In genomic region chr17:45146616-45147101, GRCh38 we compare ENCODE assay signal across 6 cellular contexts. TPM values are rescaled to one million over a fixed set of nuclear protein-coding genes. Genes with fewer than 3 reads are reported as not detected.
DNase-seq lines count a peak whose midpoint lies in the region; FAIRE-seq and TF ChIP-seq lines count a peak whose summit lies in the region.

No MANE protein-coding gene starts in this region.

- FAIRE-seq in GM12892 (lab: Jason Lieb, UNC), result no peak

- no peak for TF ChIP-seq POLR2A in breast epithelium (IDR thresholded peaks at IDR 0.05)
- no peak for TF ChIP-seq POLR2A in GM12892 (IDR thresholded peaks at IDR 0.05; ENCODE audit: low read depth, low read length)

- no peak for TF ChIP-seq RAD21 in Ishikawa (IDR thresholded peaks at IDR 0.05; ENCODE audit: low read depth)

- H3K4me3 ChIP-seq in breast epithelium (peak overlapping the region; percentile 66 to 83 (median 71)), neuron (ENCODE audit: low read length) (peak overlapping the region; percentile 69)

- DNase-seq in breast epithelium (ENCODE audit: low spot score in 2 of 2) (peak in 1 of 2 donors; percentile 84), GM12892 (ENCODE audit: insufficient read length) (no peak), NCI-H345 (lab: John Stamatoyannopoulos, UW) (no peak), SIG-M5 treated with dmso at 0.1 percent for 504 hours (lab: John Stamatoyannopoulos, UW; ENCODE audit: unreplicated experiment) (no peak)

- peak overlapping the region; percentile 99 to 100 for H3K27ac ChIP-seq in breast epithelium

- no peak for TF ChIP-seq CTCF in breast epithelium (IDR thresholded peaks at IDR 0.05)

- no peak for TF ChIP-seq EP300 in Ishikawa (IDR thresholded peaks at IDR 0.05; ENCODE audit: borderline replicate concordance)

- H3K36me3 ChIP-seq in breast epithelium (no peaks in the 10 kb centered on the region), neuron (ENCODE audit: insufficient read depth, low read length) (no peaks in the 10 kb centered on the region)

- H3K27me3 ChIP-seq in breast epithelium (no peaks in the 10 kb centered on the region), neuron (ENCODE audit: insufficient read depth, low read length) (no peaks in the 10 kb centered on the region)

- H3K9me3 ChIP-seq in breast epithelium (no peaks in the 10 kb centered on the region), neuron (ENCODE audit: low read length) (no peaks in the 10 kb centered on the region)

- H3K4me1 ChIP-seq in breast epithelium (peaks cover 9 to 15% of the 10 kb centered on the region in 2 donors), neuron (ENCODE audit: insufficient read depth, low read length) (peaks cover 28% of the 10 kb centered on the region)

- intact Hi-C loops in breast epithelium (cut with DNase I; ENCODE audit: low total_unique reads), result no loop called here

- H2AFZ ChIP-seq in neuron (ENCODE audit: low read depth, low read length), result peak overlapping the region; percentile 52

TF ChIP-seq in Ishikawa, 13 proteins besides CTCF, POLR2A, EP300 and RAD21:
- TF ChIP-seq YY1 (IDR thresholded peaks at IDR 0.05; ENCODE audit: low read depth) (no peak), CEBPB (IDR thresholded peaks at IDR 0.05) (no peak), TEAD4 (IDR thresholded peaks at IDR 0.05) (peak; percentile 80), CREB1 (IDR thresholded peaks at IDR 0.05; ENCODE audit: low read depth) (no peak), TCF12 (IDR thresholded peaks at IDR 0.05; ENCODE audit: low read depth) (no peak), TAF1 (IDR thresholded peaks at IDR 0.05; ENCODE audit: low read depth) (no peak), NFIC (IDR thresholded peaks at IDR 0.05) (no peak), USF1 (IDR thresholded peaks at IDR 0.05) (peak; percentile 84)
- TF ChIP-seq, protein P1, sequence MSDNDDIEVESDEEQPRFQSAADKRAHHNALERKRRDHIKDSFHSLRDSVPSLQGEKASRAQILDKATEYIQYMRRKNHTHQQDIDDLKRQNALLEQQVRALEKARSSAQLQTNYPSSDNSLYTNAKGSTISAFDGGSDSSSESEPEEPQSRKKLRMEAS (IDR thresholded peaks at IDR 0.05), result no peak

RNA-seq across cellular contexts. Expression of gene HEXIM1, which starts 1.6 kb away (rescaled TPM):
- 10 to 100 TPM; 21.3 to 35.6 (median 33.4) TPM for total RNA-seq in breast epithelium
- 11.4 TPM for polyA plus RNA-seq in GM12892 (2012; ENCODE audit: missing spikeins)

RNA-seq across cellular contexts. Expression of gene ACBD4, which starts 11.2 kb away (rescaled TPM):
- total RNA-seq in breast epithelium, result 10 to 100 TPM; 13.8 to 28.8 (median 15.7) TPM
- polyA plus RNA-seq in GM12892 (2012; ENCODE audit: missing spikeins), result 6.1 TPM

RNA-seq across cellular contexts. Expression of gene PLCD3, which starts 14.3 kb away (rescaled TPM):
- 10 to 100 TPM; 30.8 to 62.2 (median 41.1) TPM for total RNA-seq in breast epithelium
- 0.17 TPM for polyA plus RNA-seq in GM12892 (2012; ENCODE audit: missing spikeins)

RNA-seq across cellular contexts. Expression of gene HEXIM2, which starts 15.0 kb away (rescaled TPM):
- total RNA-seq in breast epithelium, result 10 to 100 TPM in 2 of 3 donors, 1 to 10 TPM in 1; 6.6 to 13.3 (median 13.2) TPM
- 4.4 TPM for polyA plus RNA-seq in GM12892 (2012; ENCODE audit: missing spikeins)
